Comparison of ENCODE assay signal across 26 cellular contexts in the genomic region with DNA sequence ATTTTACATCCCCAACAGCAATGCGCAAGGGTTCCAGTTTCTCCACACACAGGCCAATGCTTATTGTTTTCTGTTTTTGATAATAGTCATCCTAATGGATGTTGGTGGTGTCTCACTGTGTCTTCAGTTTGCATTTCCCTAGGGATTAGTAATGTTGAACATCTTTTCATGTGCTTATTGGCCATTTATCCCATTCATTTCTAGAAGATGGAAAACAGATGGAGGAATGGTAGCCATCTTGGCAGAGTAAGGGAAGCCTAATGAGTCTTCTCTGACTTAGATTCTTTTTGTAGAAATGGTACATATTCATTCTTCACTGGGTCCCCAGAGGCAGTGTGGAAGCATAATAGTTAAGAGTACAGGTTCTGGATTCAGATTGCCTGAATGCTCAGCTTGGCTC.
"Had no signal": no experiment of that assay in that cellular context is flagged by ENCODE, and none has a peak within 500 bp of the region (broad histone marks: within the 10 kb centered on the region; RNA-seq: fewer than 3 reads in every experiment).

No MANE protein-coding gene starts in this region.

- H3K9me3 ChIP-seq: stomach, suprapubic skin, testis, thoracic aorta, thyroid gland, tibial artery, tibial nerve, transverse colon, upper lobe of left lung, upper lobe of right lung, uterus, vagina had no signal

- DNase-seq: stimulated activated CD4-positive, alpha-beta T cell treated with anti-CD3 and anti-CD28 coated beads, Interleukin-2, amount 100 ng/mL, for 48 hours; stimulated activated CD4-positive, alpha-beta T cell treated with anti-CD3 and anti-CD28 coated beads, Interleukin-4, amount 100 ng/mL, for 1 hour; stimulated activated CD4-positive, alpha-beta T cell treated with anti-CD3 and anti-CD28 coated beads, Interleukin-4, amount 100 ng/mL, for 24 hours; stimulated activated CD4-positive, alpha-beta T cell treated with anti-CD3 and anti-CD28 coated beads, Interleukin-4, amount 100 ng/mL, for 4 hours; stimulated activated CD8-positive, alpha-beta memory T cell treated with anti-CD3 and anti-CD28 coated beads, Interleukin-4, amount 100 ng/mL, for 48 hours; stimulated activated naive B cell treated with anti-CD40 and anti-IgM and Interleukin-4, amounts not matched to agents 10 μg/mL and 1 μg/mL and 100 μg/mL, for 72 hours; stimulated activated naive CD4-positive, alpha-beta T cell; stimulated activated naive CD4-positive, alpha-beta T cell treated with Interleukin-2 at 50 U/mL for 16 hours; stimulated activated naive CD8-positive, alpha-beta T cell treated with anti-CD3 and anti-CD28 coated beads, Interleukin-15, amount 100 ng/mL, for 72 hours; stimulated activated naive CD8-positive, alpha-beta T cell treated with anti-CD3 and anti-CD28 coated beads, Interleukin-15, Interleukin-2, amounts not matched to agents 100 U/mL and 50 U/mL, for 24 hours; stomach; substantia nigra; testis; thyroid gland; tibial artery; transverse colon; trophoblast cell; upper lobe of left lung; upper lobe of right lung; uterus had no signal

- ATAC-seq: stimulated activated effector memory CD8-positive, alpha-beta T cell treated with anti-CD3 and anti-CD28 coated beads, Interleukin-12 subunit alpha, Interleukin-12 subunit beta, amount 100 ng/mL, for 72 hours; stimulated activated memory B cell treated with anti-CD40 and anti-IgM and Interleukin-4, amounts not matched to agents 10 μg/mL and 1 μg/mL and 100 μg/mL, for 72 hours; stimulated activated naive B cell treated with anti-CD40 and anti-IgM and Interleukin-4, amounts not matched to agents 10 μg/mL and 1 μg/mL and 100 μg/mL, for 72 hours; stimulated activated naive CD8-positive, alpha-beta T cell treated with anti-CD3 and anti-CD28 coated beads, Interleukin-15, amount 100 ng/mL, for 72 hours; stimulated activated naive CD8-positive, alpha-beta T cell treated with anti-CD3 and anti-CD28 coated beads, Interleukin-15, Interleukin-2, amounts not matched to agents 100 U/mL and 50 U/mL, for 24 hours; upper lobe of right lung had no signal

- H3K4me3 ChIP-seq: stomach, suprapubic skin, testis, thoracic aorta, thyroid gland, tibial artery, tibial nerve, transverse colon, upper lobe of left lung, upper lobe of right lung, uterus, vagina had no signal

- H3K36me3 ChIP-seq: stomach, suprapubic skin, thoracic aorta, thyroid gland, tibial artery, tibial nerve, transverse colon, upper lobe of left lung, upper lobe of right lung, uterus, vagina had no signal

- H3K4me1 ChIP-seq: stomach, suprapubic skin, testis, tibial artery, tibial nerve, transverse colon, upper lobe of left lung, upper lobe of right lung, uterus, vagina had no signal

- H3K27me3 ChIP-seq: stomach, suprapubic skin, testis, thyroid gland, tibial artery, tibial nerve, transverse colon, upper lobe of left lung, upper lobe of right lung, uterus, vagina had no signal

- H3K27ac ChIP-seq: stomach, suprapubic skin, testis, thoracic aorta, thyroid gland, tibial artery, tibial nerve, transverse colon, upper lobe of left lung, upper lobe of right lung, uterus, vagina had no signal
